In the genomic region with DNA sequence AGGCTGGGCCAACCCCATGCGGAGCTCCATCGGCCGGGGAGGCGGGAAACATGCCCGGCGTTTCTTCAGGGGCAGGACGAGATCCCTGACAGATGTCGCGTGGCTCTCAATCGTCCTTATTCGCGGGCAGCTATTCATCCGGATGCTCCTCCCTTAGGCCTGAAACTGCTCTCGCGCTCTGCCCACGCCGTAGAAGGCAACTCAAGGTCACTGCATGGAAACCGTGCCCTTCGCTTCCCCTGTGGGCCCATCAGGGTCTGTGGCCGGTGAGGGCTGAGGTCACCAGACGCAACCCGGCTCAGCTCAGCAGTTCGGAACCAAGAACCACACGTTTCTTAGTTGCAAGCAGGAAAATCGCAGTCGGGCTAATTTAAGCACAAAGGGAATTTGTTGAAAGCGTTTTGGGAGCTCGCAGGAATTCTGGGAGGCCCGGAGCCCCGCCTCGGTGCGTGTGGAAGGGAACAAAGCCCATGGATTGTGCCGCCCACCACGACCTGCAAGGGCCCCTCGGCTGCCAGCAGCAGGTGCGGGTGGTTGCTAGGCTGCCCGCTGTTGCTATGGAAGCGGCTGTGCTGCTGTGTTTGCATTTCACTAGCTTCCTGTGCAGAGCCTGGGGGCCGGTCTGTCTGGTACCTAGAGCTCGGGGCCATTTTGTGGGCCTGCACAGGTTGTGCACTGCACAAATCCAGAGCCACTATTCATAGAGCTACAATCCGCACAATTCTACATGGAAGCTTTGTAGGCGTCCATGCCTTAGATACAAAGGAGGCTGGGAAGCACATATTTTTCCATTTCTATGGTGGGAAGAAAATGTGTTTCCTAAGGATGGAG, we compare ENCODE assay signal across 1 cellular context.
TF ChIP-seq lines count a peak whose summit lies in the region.

No MANE protein-coding gene starts in this region.

TF ChIP-seq in HepG2, 621 proteins besides CTCF, POLR2A, EP300 and RAD21 (continued from another document and continues in another):
- TF ChIP-seq ZMAT3 (CRISPR knock-in tag; conservative IDR thresholded peaks at IDR 0.05) (no peak), BRD4 (CRISPR knock-in tag; IDR thresholded peaks at IDR 0.05) (no peak), PCBP2 (optimal IDR thresholded peaks at IDR 0.05; ENCODE audit: low read depth, low read length, poor library complexity, severe bottlenecking) (no peak), ZNF766 (CRISPR knock-in tag; IDR thresholded peaks at IDR 0.05; ENCODE audit: borderline replicate concordance) (no peak), SYNCRIP (IDR thresholded peaks at IDR 0.05; ENCODE audit: insufficient read depth, low read depth, low read length) (no peak), ZNF446 (CRISPR knock-in tag; IDR thresholded peaks at IDR 0.05) (no peak), ZNF777 (CRISPR knock-in tag; IDR thresholded peaks at IDR 0.05) (0 out of 2 replicates have a peak, but pooled peaks have one; percentile 29), NR2F6 (IDR thresholded peaks at IDR 0.05) (no peak; the same call in 1 of the 2 replicates), NR2F6 (CRISPR knock-in tag; IDR thresholded peaks at IDR 0.05) (0 out of 2 replicates have a peak, but pooled peaks have one; percentile 3), FIP1L1 (IDR thresholded peaks at IDR 0.05; ENCODE audit: borderline replicate concordance, insufficient read depth, low read depth, low read length) (0 out of 2 replicates have a peak, but pooled peaks have one; percentile 22), ZNF367 (CRISPR knock-in tag; IDR thresholded peaks at IDR 0.05; ENCODE audit: borderline replicate concordance) (no peak), ZFP1 (CRISPR knock-in tag; IDR thresholded peaks at IDR 0.05) (no peak), ZFP36 (IDR thresholded peaks at IDR 0.05; ENCODE audit: borderline replicate concordance, low read depth, low read length, partially characterized antibody) (no peak), RBAK (CRISPR knock-in tag; IDR thresholded peaks at IDR 0.05) (peak; percentile 82; the same call in 1 of the 2 replicates), ATM (IDR thresholded peaks at IDR 0.05; ENCODE audit: borderline replicate concordance) (no peak), MBD4 (IDR thresholded peaks at IDR 0.05; ENCODE audit: borderline replicate concordance, low read length) (no peak), ONECUT2 (CRISPR knock-in tag; IDR thresholded peaks at IDR 0.05) (no peak), DPF2 (CRISPR knock-in tag; IDR thresholded peaks at IDR 0.05; ENCODE audit: borderline replicate concordance, low read depth) (no peak), KDM6A (CRISPR knock-in tag; IDR thresholded peaks at IDR 0.05; ENCODE audit: low read depth) (peak; percentile 20; the same call in 1 of the 2 replicates), NR2F1 (CRISPR knock-in tag; IDR thresholded peaks at IDR 0.05) (no peak), MTA3 (CRISPR knock-in tag; IDR thresholded peaks at IDR 0.05) (no peak), MEF2D (CRISPR knock-in tag; IDR thresholded peaks at IDR 0.05) (no peak)
- TF ChIP-seq, protein P1, sequence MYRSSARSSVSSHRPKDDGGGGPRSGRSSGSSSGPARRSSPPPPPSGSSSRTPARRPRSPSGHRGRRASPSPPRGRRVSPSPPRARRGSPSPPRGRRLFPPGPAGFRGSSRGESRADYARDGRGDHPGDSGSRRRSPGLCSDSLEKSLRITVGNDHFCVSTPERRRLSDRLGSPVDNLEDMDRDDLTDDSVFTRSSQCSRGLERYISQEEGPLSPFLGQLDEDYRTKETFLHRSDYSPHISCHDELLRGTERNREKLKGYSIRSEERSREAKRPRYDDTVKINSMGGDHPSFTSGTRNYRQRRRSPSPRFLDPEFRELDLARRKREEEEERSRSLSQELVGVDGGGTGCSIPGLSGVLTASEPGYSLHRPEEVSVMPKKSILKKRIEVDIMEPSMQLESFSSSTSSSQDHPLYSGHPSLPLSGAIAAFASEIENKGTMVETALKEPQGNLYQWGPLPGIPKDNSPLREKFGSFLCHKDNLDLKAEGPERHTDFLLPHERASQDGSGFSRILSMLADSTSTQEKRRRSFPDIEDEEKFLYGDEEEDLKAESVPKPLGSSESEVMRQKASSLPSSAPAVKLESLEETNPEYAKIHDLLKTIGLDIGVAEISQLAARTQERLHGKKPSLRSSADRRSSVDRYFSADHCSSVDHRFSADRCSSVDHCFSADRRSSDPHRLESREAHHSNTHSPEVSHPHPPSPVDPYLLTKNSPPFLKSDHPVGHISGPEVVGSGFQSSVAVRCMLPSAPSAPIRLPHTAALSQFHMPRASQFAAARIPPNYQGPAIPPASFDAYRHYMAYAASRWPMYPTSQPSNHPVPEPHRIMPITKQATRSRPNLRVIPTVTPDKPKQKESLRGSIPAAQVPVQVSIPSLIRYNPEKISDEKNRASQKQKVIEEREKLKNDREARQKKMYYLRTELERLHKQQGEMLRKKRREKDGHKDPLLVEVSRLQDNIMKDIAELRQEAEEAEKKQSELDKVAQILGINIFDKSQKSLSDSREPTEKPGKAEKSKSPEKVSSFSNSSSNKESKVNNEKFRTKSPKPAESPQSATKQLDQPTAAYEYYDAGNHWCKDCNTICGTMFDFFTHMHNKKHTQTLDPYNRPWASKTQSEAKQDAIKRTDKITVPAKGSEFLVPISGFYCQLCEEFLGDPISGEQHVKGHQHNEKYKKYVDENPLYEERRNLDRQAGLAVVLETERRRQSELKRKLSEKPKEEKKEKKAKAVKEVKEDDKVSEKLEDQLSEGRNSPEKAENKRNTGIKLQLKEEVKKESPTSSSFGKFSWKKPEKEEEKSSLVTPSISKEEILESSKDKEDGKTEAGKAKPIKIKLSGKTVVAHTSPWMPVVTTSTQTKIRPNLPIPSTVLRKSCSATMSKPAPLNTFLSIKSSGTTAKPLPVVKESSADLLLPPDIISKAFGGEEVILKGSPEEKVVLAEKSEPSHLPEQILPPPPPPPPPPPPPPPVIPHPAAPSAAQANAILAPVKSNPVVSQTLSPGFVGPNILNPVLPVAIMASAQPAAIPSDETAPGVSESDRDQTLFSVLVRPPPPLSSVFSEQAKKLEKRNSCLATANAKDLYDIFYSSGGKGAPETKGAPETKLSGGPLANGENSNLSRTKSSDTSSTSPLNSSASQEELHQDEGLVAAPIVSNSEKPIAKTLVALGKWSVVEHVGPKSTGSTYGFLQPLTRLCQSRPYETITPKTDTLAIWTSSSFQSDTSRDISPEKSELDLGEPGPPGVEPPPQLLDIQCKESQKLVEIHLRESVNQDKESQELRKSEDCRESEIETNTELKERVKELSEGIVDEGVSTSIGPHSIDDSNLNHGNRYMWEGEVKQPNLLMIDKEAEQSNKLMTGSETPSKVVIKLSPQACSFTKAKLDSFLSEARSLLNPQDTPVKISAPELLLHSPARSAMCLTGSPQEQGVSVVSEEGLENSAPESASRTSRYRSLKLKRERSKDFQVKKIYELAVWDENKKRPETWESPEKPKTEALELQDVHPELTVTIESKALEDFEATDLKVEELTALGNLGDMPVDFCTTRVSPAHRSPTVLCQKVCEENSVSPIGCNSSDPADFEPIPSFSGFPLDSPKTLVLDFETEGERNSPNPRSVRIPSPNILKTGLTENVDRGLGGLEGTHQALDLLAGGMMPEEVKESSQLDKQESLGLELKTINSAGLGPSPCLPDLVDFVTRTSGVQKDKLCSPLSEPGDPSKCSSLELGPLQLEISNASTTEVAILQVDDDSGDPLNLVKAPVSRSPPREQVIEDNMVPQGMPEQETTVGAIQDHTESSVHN (CRISPR knock-in tag; IDR thresholded peaks at IDR 0.05): peak; percentile 70; the same call in 1 of the 2 replicates
- TF ChIP-seq, protein P2, sequence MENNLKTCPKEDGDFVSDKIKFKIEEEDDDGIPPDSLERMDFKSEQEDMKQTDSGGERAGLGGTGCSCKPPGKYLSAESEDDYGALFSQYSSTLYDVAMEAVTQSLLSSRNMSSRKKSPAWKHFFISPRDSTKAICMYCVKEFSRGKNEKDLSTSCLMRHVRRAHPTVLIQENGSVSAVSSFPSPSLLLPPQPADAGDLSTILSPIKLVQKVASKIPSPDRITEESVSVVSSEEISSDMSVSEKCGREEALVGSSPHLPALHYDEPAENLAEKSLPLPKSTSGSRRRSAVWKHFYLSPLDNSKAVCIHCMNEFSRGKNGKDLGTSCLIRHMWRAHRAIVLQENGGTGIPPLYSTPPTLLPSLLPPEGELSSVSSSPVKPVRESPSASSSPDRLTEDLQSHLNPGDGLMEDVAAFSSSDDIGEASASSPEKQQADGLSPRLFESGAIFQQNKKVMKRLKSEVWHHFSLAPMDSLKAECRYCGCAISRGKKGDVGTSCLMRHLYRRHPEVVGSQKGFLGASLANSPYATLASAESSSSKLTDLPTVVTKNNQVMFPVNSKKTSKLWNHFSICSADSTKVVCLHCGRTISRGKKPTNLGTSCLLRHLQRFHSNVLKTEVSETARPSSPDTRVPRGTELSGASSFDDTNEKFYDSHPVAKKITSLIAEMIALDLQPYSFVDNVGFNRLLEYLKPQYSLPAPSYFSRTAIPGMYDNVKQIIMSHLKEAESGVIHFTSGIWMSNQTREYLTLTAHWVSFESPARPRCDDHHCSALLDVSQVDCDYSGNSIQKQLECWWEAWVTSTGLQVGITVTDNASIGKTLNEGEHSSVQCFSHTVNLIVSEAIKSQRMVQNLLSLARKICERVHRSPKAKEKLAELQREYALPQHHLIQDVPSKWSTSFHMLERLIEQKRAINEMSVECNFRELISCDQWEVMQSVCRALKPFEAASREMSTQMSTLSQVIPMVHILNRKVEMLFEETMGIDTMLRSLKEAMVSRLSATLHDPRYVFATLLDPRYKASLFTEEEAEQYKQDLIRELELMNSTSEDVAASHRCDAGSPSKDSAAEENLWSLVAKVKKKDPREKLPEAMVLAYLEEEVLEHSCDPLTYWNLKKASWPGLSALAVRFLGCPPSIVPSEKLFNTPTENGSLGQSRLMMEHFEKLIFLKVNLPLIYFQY (CRISPR knock-in tag; IDR thresholded peaks at IDR 0.05; ENCODE audit: borderline replicate concordance): peak; percentile 51; the same call in 1 of the 2 replicates
- TF ChIP-seq, protein P3, sequence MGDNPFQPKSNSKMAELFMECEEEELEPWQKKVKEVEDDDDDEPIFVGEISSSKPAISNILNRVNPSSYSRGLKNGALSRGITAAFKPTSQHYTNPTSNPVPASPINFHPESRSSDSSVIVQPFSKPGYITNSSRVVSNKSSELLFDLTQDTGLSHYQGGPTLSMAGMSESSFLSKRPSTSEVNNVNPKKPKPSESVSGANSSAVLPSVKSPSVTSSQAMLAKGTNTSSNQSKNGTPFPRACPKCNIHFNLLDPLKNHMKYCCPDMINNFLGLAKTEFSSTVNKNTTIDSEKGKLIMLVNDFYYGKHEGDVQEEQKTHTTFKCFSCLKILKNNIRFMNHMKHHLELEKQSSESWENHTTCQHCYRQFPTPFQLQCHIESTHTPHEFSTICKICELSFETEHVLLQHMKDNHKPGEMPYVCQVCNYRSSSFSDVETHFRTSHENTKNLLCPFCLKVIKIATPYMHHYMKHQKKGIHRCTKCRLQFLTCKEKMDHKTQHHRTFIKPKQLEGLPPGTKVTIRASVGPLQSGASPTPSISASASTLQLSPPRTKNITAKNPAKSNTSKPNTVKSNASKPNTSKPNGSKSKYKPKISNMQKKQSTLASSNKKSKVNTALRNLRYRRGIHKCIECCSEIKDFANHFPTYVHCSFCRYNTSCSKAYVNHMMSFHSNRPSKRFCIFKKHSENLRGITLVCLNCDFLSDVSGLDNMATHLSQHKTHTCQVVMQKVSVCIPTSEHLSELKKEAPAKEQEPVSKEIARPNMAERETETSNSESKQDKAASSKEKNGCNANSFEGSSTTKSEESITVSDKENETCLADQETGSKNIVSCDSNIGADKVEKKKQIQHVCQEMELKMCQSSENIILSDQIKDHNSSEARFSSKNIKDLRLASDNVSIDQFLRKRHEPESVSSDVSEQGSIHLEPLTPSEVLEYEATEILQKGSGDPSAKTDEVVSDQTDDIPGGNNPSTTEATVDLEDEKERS (CRISPR knock-in tag; IDR thresholded peaks at IDR 0.05): 0 out of 2 replicates have a peak, but pooled peaks have one; percentile 68
- TF ChIP-seq, protein P4, sequence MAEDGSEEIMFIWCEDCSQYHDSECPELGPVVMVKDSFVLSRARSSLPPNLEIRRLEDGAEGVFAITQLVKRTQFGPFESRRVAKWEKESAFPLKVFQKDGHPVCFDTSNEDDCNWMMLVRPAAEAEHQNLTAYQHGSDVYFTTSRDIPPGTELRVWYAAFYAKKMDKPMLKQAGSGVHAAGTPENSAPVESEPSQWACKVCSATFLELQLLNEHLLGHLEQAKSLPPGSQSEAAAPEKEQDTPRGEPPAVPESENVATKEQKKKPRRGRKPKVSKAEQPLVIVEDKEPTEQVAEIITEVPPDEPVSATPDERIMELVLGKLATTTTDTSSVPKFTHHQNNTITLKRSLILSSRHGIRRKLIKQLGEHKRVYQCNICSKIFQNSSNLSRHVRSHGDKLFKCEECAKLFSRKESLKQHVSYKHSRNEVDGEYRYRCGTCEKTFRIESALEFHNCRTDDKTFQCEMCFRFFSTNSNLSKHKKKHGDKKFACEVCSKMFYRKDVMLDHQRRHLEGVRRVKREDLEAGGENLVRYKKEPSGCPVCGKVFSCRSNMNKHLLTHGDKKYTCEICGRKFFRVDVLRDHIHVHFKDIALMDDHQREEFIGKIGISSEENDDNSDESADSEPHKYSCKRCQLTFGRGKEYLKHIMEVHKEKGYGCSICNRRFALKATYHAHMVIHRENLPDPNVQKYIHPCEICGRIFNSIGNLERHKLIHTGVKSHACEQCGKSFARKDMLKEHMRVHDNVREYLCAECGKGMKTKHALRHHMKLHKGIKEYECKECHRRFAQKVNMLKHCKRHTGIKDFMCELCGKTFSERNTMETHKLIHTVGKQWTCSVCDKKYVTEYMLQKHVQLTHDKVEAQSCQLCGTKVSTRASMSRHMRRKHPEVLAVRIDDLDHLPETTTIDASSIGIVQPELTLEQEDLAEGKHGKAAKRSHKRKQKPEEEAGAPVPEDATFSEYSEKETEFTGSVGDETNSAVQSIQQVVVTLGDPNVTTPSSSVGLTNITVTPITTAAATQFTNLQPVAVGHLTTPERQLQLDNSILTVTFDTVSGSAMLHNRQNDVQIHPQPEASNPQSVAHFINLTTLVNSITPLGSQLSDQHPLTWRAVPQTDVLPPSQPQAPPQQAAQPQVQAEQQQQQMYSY (CRISPR knock-in tag; IDR thresholded peaks at IDR 0.05): no peak
- TF ChIP-seq, protein P5, sequence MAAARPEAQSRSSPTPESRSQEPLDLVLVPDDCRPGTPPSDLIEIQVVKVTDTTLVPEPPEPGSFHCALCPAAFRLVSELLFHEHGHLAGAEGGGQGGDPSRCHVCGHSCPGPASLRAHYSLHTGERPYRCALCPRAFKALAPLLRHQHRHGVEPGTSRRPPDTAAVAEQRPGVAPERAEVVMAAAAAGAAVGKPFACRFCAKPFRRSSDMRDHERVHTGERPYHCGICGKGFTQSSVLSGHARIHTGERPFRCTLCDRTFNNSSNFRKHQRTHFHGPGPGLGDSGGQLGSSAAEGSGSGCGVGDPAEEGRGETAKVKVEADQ (CRISPR knock-in tag; IDR thresholded peaks at IDR 0.05; ENCODE audit: borderline replicate concordance): peak; percentile 42; the same call in 1 of the 2 replicates
- TF ChIP-seq, protein P6, sequence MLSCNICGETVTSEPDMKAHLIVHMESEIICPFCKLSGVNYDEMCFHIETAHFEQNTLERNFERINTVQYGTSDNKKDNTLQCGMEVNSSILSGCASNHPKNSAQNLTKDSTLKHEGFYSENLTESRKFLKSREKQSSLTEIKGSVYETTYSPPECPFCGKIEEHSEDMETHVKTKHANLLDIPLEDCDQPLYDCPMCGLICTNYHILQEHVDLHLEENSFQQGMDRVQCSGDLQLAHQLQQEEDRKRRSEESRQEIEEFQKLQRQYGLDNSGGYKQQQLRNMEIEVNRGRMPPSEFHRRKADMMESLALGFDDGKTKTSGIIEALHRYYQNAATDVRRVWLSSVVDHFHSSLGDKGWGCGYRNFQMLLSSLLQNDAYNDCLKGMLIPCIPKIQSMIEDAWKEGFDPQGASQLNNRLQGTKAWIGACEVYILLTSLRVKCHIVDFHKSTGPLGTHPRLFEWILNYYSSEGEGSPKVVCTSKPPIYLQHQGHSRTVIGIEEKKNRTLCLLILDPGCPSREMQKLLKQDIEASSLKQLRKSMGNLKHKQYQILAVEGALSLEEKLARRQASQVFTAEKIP (CRISPR knock-in tag; IDR thresholded peaks at IDR 0.05; ENCODE audit: borderline replicate concordance): no peak
